Comparison of ENCODE assay signal across 1 cellular context in genomic region chr17:50550661-50551432, GRCh38.
TF ChIP-seq lines count a peak whose summit lies in the region.

No MANE protein-coding gene starts in this region.

TF ChIP-seq in HepG2, 621 proteins besides CTCF, POLR2A, EP300 and RAD21 (continued from another document and continues in another):
- TF ChIP-seq SP5 (CRISPR knock-in tag; IDR thresholded peaks at IDR 0.05; ENCODE audit: borderline replicate concordance, low read depth) = no peak
- TF ChIP-seq ZNF841 (CRISPR knock-in tag; IDR thresholded peaks at IDR 0.05; ENCODE audit: borderline replicate concordance) = no peak
- TF ChIP-seq SKI (IDR thresholded peaks at IDR 0.05; ENCODE audit: partially characterized antibody) = peak; percentile 53
- TF ChIP-seq ZNF547 (CRISPR knock-in tag; IDR thresholded peaks at IDR 0.05) = peak; percentile 62; the same call in 1 of the 2 replicates
- TF ChIP-seq ZNF232 (CRISPR knock-in tag; IDR thresholded peaks at IDR 0.05; ENCODE audit: borderline replicate concordance) = no peak
- no peak for TF ChIP-seq ZNF556 (CRISPR knock-in tag; IDR thresholded peaks at IDR 0.05; ENCODE audit: borderline replicate concordance)
- TF ChIP-seq ZNF816 (CRISPR knock-in tag; IDR thresholded peaks at IDR 0.05; ENCODE audit: borderline replicate concordance) = no peak
- TF ChIP-seq, protein P1, sequence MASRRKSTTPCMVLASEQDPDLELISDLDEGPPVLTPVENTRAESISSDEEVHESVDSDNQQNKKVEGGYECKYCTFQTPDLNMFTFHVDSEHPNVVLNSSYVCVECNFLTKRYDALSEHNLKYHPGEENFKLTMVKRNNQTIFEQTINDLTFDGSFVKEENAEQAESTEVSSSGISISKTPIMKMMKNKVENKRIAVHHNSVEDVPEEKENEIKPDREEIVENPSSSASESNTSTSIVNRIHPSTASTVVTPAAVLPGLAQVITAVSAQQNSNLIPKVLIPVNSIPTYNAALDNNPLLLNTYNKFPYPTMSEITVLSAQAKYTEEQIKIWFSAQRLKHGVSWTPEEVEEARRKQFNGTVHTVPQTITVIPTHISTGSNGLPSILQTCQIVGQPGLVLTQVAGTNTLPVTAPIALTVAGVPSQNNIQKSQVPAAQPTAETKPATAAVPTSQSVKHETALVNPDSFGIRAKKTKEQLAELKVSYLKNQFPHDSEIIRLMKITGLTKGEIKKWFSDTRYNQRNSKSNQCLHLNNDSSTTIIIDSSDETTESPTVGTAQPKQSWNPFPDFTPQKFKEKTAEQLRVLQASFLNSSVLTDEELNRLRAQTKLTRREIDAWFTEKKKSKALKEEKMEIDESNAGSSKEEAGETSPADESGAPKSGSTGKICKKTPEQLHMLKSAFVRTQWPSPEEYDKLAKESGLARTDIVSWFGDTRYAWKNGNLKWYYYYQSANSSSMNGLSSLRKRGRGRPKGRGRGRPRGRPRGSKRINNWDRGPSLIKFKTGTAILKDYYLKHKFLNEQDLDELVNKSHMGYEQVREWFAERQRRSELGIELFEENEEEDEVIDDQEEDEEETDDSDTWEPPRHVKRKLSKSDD (CRISPR knock-in tag; IDR thresholded peaks at IDR 0.05; ENCODE audit: low read depth) = no peak
- peak; percentile 64; the same call in 1 of the 2 replicates for TF ChIP-seq EEA1 (CRISPR knock-in tag; IDR thresholded peaks at IDR 0.05; ENCODE audit: borderline replicate concordance)
- TF ChIP-seq RXRA (CRISPR knock-in tag; IDR thresholded peaks at IDR 0.05) = peak; percentile 71
- no peak for TF ChIP-seq POLR2G (IDR thresholded peaks at IDR 0.05; ENCODE audit: low read depth, low read length)
- no peak for TF ChIP-seq ZSCAN29 (CRISPR knock-in tag; conservative IDR thresholded peaks at IDR 0.05)
- TF ChIP-seq IRF1 (CRISPR knock-in tag; IDR thresholded peaks at IDR 0.05; ENCODE audit: low read depth) = no peak
- TF ChIP-seq HDAC6 (IDR thresholded peaks at IDR 0.05; ENCODE audit: low read depth, low read length) = no peak
- TF ChIP-seq, protein P2, sequence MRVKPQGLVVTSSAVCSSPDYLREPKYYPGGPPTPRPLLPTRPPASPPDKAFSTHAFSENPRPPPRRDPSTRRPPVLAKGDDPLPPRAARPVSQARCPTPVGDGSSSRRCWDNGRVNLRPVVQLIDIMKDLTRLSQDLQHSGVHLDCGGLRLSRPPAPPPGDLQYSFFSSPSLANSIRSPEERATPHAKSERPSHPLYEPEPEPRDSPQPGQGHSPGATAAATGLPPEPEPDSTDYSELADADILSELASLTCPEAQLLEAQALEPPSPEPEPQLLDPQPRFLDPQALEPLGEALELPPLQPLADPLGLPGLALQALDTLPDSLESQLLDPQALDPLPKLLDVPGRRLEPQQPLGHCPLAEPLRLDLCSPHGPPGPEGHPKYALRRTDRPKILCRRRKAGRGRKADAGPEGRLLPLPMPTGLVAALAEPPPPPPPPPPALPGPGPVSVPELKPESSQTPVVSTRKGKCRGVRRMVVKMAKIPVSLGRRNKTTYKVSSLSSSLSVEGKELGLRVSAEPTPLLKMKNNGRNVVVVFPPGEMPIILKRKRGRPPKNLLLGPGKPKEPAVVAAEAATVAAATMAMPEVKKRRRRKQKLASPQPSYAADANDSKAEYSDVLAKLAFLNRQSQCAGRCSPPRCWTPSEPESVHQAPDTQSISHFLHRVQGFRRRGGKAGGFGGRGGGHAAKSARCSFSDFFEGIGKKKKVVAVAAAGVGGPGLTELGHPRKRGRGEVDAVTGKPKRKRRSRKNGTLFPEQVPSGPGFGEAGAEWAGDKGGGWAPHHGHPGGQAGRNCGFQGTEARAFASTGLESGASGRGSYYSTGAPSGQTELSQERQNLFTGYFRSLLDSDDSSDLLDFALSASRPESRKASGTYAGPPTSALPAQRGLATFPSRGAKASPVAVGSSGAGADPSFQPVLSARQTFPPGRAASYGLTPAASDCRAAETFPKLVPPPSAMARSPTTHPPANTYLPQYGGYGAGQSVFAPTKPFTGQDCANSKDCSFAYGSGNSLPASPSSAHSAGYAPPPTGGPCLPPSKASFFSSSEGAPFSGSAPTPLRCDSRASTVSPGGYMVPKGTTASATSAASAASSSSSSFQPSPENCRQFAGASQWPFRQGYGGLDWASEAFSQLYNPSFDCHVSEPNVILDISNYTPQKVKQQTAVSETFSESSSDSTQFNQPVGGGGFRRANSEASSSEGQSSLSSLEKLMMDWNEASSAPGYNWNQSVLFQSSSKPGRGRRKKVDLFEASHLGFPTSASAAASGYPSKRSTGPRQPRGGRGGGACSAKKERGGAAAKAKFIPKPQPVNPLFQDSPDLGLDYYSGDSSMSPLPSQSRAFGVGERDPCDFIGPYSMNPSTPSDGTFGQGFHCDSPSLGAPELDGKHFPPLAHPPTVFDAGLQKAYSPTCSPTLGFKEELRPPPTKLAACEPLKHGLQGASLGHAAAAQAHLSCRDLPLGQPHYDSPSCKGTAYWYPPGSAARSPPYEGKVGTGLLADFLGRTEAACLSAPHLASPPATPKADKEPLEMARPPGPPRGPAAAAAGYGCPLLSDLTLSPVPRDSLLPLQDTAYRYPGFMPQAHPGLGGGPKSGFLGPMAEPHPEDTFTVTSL (CRISPR knock-in tag; IDR thresholded peaks at IDR 0.05; ENCODE audit: borderline replicate concordance) = no peak
- no peak for TF ChIP-seq TOE1 (CRISPR knock-in tag; IDR thresholded peaks at IDR 0.05)
- no peak for TF ChIP-seq CCAR2 (optimal IDR thresholded peaks at IDR 0.05; ENCODE audit: low read depth, low read length)
- TF ChIP-seq HES4 (CRISPR knock-in tag; IDR thresholded peaks at IDR 0.05; ENCODE audit: borderline replicate concordance) = peak; percentile 65; the same call in 1 of the 2 replicates
- TF ChIP-seq MZF1 (CRISPR knock-in tag; IDR thresholded peaks at IDR 0.05; ENCODE audit: borderline replicate concordance) = no peak
- TF ChIP-seq, protein P3, sequence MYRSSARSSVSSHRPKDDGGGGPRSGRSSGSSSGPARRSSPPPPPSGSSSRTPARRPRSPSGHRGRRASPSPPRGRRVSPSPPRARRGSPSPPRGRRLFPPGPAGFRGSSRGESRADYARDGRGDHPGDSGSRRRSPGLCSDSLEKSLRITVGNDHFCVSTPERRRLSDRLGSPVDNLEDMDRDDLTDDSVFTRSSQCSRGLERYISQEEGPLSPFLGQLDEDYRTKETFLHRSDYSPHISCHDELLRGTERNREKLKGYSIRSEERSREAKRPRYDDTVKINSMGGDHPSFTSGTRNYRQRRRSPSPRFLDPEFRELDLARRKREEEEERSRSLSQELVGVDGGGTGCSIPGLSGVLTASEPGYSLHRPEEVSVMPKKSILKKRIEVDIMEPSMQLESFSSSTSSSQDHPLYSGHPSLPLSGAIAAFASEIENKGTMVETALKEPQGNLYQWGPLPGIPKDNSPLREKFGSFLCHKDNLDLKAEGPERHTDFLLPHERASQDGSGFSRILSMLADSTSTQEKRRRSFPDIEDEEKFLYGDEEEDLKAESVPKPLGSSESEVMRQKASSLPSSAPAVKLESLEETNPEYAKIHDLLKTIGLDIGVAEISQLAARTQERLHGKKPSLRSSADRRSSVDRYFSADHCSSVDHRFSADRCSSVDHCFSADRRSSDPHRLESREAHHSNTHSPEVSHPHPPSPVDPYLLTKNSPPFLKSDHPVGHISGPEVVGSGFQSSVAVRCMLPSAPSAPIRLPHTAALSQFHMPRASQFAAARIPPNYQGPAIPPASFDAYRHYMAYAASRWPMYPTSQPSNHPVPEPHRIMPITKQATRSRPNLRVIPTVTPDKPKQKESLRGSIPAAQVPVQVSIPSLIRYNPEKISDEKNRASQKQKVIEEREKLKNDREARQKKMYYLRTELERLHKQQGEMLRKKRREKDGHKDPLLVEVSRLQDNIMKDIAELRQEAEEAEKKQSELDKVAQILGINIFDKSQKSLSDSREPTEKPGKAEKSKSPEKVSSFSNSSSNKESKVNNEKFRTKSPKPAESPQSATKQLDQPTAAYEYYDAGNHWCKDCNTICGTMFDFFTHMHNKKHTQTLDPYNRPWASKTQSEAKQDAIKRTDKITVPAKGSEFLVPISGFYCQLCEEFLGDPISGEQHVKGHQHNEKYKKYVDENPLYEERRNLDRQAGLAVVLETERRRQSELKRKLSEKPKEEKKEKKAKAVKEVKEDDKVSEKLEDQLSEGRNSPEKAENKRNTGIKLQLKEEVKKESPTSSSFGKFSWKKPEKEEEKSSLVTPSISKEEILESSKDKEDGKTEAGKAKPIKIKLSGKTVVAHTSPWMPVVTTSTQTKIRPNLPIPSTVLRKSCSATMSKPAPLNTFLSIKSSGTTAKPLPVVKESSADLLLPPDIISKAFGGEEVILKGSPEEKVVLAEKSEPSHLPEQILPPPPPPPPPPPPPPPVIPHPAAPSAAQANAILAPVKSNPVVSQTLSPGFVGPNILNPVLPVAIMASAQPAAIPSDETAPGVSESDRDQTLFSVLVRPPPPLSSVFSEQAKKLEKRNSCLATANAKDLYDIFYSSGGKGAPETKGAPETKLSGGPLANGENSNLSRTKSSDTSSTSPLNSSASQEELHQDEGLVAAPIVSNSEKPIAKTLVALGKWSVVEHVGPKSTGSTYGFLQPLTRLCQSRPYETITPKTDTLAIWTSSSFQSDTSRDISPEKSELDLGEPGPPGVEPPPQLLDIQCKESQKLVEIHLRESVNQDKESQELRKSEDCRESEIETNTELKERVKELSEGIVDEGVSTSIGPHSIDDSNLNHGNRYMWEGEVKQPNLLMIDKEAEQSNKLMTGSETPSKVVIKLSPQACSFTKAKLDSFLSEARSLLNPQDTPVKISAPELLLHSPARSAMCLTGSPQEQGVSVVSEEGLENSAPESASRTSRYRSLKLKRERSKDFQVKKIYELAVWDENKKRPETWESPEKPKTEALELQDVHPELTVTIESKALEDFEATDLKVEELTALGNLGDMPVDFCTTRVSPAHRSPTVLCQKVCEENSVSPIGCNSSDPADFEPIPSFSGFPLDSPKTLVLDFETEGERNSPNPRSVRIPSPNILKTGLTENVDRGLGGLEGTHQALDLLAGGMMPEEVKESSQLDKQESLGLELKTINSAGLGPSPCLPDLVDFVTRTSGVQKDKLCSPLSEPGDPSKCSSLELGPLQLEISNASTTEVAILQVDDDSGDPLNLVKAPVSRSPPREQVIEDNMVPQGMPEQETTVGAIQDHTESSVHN (CRISPR knock-in tag; IDR thresholded peaks at IDR 0.05) = no peak
- no peak for TF ChIP-seq TAF15 (IDR thresholded peaks at IDR 0.05; ENCODE audit: low read depth, low read length, poor library complexity, severe bottlenecking)
- peak; percentile 100 for TF ChIP-seq ZBTB38 (CRISPR knock-in tag; IDR thresholded peaks at IDR 0.05)
- no peak for TF ChIP-seq ZNF441 (CRISPR knock-in tag; IDR thresholded peaks at IDR 0.05; ENCODE audit: borderline replicate concordance)
- TF ChIP-seq ZSCAN21 (CRISPR knock-in tag; IDR thresholded peaks at IDR 0.05; ENCODE audit: borderline replicate concordance) = no peak
- TF ChIP-seq MTA1 (CRISPR knock-in tag; IDR thresholded peaks at IDR 0.05; ENCODE audit: borderline replicate concordance) = no peak
- TF ChIP-seq ERF (CRISPR knock-in tag; IDR thresholded peaks at IDR 0.05) = peak; percentile 90
- TF ChIP-seq ZNF44 (CRISPR knock-in tag; IDR thresholded peaks at IDR 0.05) = no peak
- no peak for TF ChIP-seq ZBTB39 (CRISPR knock-in tag; IDR thresholded peaks at IDR 0.05)
- TF ChIP-seq NFKB2 (CRISPR knock-in tag; IDR thresholded peaks at IDR 0.05; ENCODE audit: borderline replicate concordance) = peak; percentile 43; the same call in 1 of the 2 replicates
- TF ChIP-seq ASH2L (IDR thresholded peaks at IDR 0.05; ENCODE audit: insufficient read length, low read depth, low read length) = no peak
- TF ChIP-seq ZNF747 (CRISPR knock-in tag; IDR thresholded peaks at IDR 0.05; ENCODE audit: borderline replicate concordance) = no peak
- TF ChIP-seq ZNF557 (CRISPR knock-in tag; IDR thresholded peaks at IDR 0.05) = no peak
- TF ChIP-seq JUN (CRISPR knock-in tag; IDR thresholded peaks at IDR 0.05) = no peak
- TF ChIP-seq TFE3 (CRISPR knock-in tag; IDR thresholded peaks at IDR 0.05) = peak; percentile 57; the same call in 1 of the 2 replicates
- TF ChIP-seq DDIT3 (CRISPR knock-in tag; IDR thresholded peaks at IDR 0.05) = no peak
- TF ChIP-seq ZNF205 (CRISPR knock-in tag; IDR thresholded peaks at IDR 0.05) = no peak
- TF ChIP-seq ZFY (CRISPR knock-in tag; IDR thresholded peaks at IDR 0.05) = peak; percentile 51; the same call in 1 of the 2 replicates
- TF ChIP-seq ZMYM3 (CRISPR knock-in tag; IDR thresholded peaks at IDR 0.05) = no peak
- no peak for TF ChIP-seq ZSCAN12 (CRISPR knock-in tag; IDR thresholded peaks at IDR 0.05)
- TF ChIP-seq KLF16 (CRISPR knock-in tag; IDR thresholded peaks at IDR 0.05) = 0 out of 4 replicates have a peak, but pooled peaks of 1 of the 2 experiments have one; percentile 25
- peak; percentile 79; the same call in 1 of the 2 replicates for TF ChIP-seq ZNF776 (CRISPR knock-in tag; IDR thresholded peaks at IDR 0.05)
- no peak for TF ChIP-seq ADNP (CRISPR knock-in tag; IDR thresholded peaks at IDR 0.05)
- no peak for TF ChIP-seq TOPORS (CRISPR knock-in tag; IDR thresholded peaks at IDR 0.05)
- TF ChIP-seq U2AF2 (IDR thresholded peaks at IDR 0.05; ENCODE audit: low read depth, low read length) = no peak
